In the genomic region with DNA sequence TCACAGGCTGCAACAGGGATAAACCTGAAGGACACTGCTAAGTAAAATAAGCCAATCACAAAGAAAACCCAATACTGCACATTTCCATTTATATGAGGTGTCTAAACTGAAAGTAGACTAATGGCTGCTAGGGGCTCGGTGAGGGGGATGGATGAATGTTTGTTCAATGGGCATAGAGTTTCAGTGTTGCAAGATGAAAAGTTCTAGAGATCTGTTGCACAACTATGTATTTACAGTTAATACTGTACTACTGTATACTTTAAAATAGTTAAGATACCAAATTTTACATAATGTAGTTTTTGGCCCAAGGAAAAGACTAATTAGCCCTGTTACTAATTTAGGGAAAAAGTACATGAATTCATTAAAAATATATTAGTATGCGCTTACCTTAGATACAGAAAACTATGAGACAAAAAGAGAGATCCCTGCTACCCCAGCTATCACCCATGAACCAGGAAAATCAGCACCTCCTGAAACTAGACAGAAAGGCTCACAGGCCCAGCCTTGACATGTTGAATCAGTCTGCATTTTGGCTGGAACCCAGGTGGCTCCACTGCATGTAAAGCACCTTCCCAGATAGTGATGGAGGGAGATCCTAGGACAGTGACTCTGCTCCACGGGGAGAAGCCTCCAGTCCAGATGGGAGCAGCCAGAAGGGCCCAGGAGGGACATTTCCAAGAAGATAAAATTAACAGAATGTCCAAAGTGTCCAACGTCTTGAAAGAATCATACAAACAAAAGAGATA, we compare ENCODE assay signal across 2 cellular contexts.
TF ChIP-seq lines count a peak whose summit lies in the region.

No MANE protein-coding gene starts in this region.

TF ChIP-seq in IMR-90, 13 proteins besides CTCF, POLR2A, EP300 and RAD21:
- TF ChIP-seq BHLHE40 (IDR thresholded peaks at IDR 0.05; ENCODE audit: low read depth, low read length) (no peak), CEBPB (IDR thresholded peaks at IDR 0.05; ENCODE audit: low read depth, low read length) (peak; percentile 41; the same call in 1 of the 2 replicates), ELK1 (IDR thresholded peaks at IDR 0.05; ENCODE audit: borderline replicate concordance, low read depth, low read length) (no peak)
- TF ChIP-seq, protein P1, sequence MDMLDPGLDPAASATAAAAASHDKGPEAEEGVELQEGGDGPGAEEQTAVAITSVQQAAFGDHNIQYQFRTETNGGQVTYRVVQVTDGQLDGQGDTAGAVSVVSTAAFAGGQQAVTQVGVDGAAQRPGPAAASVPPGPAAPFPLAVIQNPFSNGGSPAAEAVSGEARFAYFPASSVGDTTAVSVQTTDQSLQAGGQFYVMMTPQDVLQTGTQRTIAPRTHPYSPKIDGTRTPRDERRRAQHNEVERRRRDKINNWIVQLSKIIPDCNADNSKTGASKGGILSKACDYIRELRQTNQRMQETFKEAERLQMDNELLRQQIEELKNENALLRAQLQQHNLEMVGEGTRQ (IDR thresholded peaks at IDR 0.05; ENCODE audit: low read depth, low read length) = no peak
TF ChIP-seq in IMR-90: peak in this region for 1.

TF ChIP-seq in GM12878, 131 proteins besides CTCF, POLR2A, EP300 and RAD21:
- no peak for TF ChIP-seq NR2F1 (conservative IDR thresholded peaks at IDR 0.05)
- no peak for TF ChIP-seq RUNX3 (IDR thresholded peaks at IDR 0.05; ENCODE audit: low read length)
- TF ChIP-seq BACH1 (IDR thresholded peaks at IDR 0.05; ENCODE audit: borderline replicate concordance) = no peak
- no peak for TF ChIP-seq E4F1 (IDR thresholded peaks at IDR 0.05; ENCODE audit: borderline replicate concordance, partially characterized antibody)
- no peak for TF ChIP-seq SMARCA5 (IDR thresholded peaks at IDR 0.05)
- TF ChIP-seq NFXL1 (IDR thresholded peaks at IDR 0.05; ENCODE audit: borderline replicate concordance) = no peak
- TF ChIP-seq SUZ12 (IDR thresholded peaks at IDR 0.05; ENCODE audit: unreplicated experiment) = no peak
- TF ChIP-seq EZH2 (IDR thresholded peaks at IDR 0.05; ENCODE audit: borderline replicate concordance, control insufficient read depth, low read depth, low read length) = no peak
- no peak for TF ChIP-seq IKZF2 (IDR thresholded peaks at IDR 0.05)
- no peak for TF ChIP-seq USF1 (IDR thresholded peaks at IDR 0.05; ENCODE audit: borderline replicate concordance, extremely low read length, insufficient read depth, low read depth, low read length)
- TF ChIP-seq, protein P2, sequence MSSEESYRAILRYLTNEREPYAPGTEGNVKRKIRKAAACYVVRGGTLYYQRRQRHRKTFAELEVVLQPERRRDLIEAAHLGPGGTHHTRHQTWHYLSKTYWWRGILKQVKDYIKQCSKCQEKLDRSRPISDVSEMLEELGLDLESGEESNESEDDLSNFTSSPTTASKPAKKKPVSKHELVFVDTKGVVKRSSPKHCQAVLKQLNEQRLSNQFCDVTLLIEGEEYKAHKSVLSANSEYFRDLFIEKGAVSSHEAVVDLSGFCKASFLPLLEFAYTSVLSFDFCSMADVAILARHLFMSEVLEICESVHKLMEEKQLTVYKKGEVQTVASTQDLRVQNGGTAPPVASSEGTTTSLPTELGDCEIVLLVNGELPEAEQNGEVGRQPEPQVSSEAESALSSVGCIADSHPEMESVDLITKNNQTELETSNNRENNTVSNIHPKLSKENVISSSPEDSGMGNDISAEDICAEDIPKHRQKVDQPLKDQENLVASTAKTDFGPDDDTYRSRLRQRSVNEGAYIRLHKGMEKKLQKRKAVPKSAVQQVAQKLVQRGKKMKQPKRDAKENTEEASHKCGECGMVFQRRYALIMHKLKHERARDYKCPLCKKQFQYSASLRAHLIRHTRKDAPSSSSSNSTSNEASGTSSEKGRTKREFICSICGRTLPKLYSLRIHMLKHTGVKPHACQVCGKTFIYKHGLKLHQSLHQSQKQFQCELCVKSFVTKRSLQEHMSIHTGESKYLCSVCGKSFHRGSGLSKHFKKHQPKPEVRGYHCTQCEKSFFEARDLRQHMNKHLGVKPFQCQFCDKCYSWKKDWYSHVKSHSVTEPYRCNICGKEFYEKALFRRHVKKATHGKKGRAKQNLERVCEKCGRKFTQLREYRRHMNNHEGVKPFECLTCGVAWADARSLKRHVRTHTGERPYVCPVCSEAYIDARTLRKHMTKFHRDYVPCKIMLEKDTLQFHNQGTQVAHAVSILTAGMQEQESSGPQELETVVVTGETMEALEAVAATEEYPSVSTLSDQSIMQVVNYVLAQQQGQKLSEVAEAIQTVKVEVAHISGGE (CRISPR knock-in tag; IDR thresholded peaks at IDR 0.05) = no peak
- no peak for TF ChIP-seq CBX5 (IDR thresholded peaks at IDR 0.05; ENCODE audit: low read depth)
- no peak for TF ChIP-seq CHD2 (IDR thresholded peaks at IDR 0.05; ENCODE audit: borderline replicate concordance, low read depth, low read length)
- TF ChIP-seq ZNF622 (IDR thresholded peaks at IDR 0.05) = no peak
- TF ChIP-seq, protein P3, sequence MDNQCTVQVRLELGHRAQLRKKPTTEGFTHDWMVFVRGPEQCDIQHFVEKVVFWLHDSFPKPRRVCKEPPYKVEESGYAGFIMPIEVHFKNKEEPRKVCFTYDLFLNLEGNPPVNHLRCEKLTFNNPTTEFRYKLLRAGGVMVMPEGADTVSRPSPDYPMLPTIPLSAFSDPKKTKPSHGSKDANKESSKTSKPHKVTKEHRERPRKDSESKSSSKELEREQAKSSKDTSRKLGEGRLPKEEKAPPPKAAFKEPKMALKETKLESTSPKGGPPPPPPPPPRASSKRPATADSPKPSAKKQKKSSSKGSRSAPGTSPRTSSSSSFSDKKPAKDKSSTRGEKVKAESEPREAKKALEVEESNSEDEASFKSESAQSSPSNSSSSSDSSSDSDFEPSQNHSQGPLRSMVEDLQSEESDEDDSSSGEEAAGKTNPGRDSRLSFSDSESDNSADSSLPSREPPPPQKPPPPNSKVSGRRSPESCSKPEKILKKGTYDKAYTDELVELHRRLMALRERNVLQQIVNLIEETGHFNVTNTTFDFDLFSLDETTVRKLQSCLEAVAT (IDR thresholded peaks at IDR 0.05) = no peak
- no peak for TF ChIP-seq ESRRA (IDR thresholded peaks at IDR 0.05; ENCODE audit: low read length)
